In genomic region chrX:42290608-42291007, GRCh38 we compare ENCODE assay signal across 1 cellular context.
TF ChIP-seq lines count a peak whose summit lies in the region.

No MANE protein-coding gene starts in this region.

TF ChIP-seq in H1, 55 proteins besides CTCF, POLR2A, EP300 and RAD21:
- TF ChIP-seq CHD7 (IDR thresholded peaks at IDR 0.05; ENCODE audit: insufficient replicate concordance, low read length) (no peak), CHD1 (IDR thresholded peaks at IDR 0.05; ENCODE audit: low read depth, low read length) (no peak), MAX (IDR thresholded peaks at IDR 0.05) (no peak), HDAC6 (IDR thresholded peaks at IDR 0.05; ENCODE audit: low read depth, low read length) (no peak), TAF7 (optimal IDR thresholded peaks at IDR 0.05; ENCODE audit: borderline replicate concordance, low read depth, low read length) (no peak), SUZ12 (IDR thresholded peaks at IDR 0.05; ENCODE audit: low read length) (no peak), GTF2F1 (IDR thresholded peaks at IDR 0.05; ENCODE audit: borderline replicate concordance, low read depth, low read length) (no peak), SIN3A (conservative IDR thresholded peaks at IDR 0.05 in 1 of 2, IDR thresholded peaks at IDR 0.05 in 1 of 2; ENCODE audit: low read depth in 1 of 2, low read length in 2 of 2) (no peak), POU5F1 (IDR thresholded peaks at IDR 0.05; ENCODE audit: low read depth, low read length) (no peak), USF2 (IDR thresholded peaks at IDR 0.05; ENCODE audit: low read length) (no peak), KDM4A (IDR thresholded peaks at IDR 0.05; ENCODE audit: low read depth, low read length, severe bottlenecking) (no peak), ZNF274 (IDR thresholded peaks at IDR 0.05; ENCODE audit: borderline replicate concordance, extremely low read depth, low read length) (no peak)
